13 cellular contexts compared by ENCODE assay signal in the genomic region with DNA sequence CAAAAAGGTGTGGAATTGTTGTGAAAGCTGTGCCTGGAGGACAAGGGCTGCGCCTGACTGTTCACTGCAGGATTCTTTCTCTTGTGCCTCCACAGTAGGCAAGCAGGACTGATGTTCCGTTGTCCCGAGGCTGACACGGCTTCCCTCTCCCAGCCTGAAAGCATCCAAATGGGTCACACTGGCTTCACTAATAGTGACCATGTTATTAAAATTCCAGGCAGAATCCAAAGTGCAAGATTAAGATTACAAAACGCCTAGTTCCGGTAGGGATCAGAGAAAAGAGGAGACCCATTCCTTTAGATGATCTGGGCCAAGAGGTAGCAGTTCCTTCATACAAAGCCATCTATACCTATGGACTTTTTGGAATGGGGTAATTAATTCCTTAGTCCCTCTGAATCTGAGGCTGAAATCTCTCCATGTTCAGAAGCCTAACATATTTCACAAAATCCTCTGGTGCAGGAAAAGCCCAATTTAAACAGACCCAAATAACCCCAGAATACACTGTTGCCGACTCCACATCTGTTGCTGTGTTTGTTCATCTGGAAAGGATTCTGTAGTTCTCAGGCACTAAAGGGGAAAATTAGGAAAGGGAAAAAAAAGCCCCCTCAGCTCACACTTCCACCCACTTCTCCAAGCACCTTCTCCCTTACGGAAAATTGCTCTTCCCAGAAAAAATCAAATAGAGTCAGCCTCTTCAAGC.
DNase-seq lines count a peak whose midpoint lies in the region; ATAC-seq and TF ChIP-seq lines count a peak whose summit lies in the region.
"Had no signal": no experiment of that assay in that cellular context is flagged by ENCODE, and none has a peak within 500 bp of the region (broad histone marks: within the 10 kb centered on the region; RNA-seq: fewer than 3 reads in every experiment).

No MANE protein-coding gene starts in this region.

- no peak for TF ChIP-seq CTCF in right atrium auricular region (IDR thresholded peaks at IDR 0.05)
- TF ChIP-seq CTCF in psoas muscle (IDR thresholded peaks at IDR 0.05): no peak

- peak overlapping the region in 1 of 2 donors; percentile 56 for H3K27ac ChIP-seq in right atrium auricular region
- H3K27ac ChIP-seq in psoas muscle: peak overlapping the region; percentile 30
- peak overlapping the region; percentile 62 for H3K27ac ChIP-seq in urinary bladder (ENCODE audit: low read depth)
- H3K27ac ChIP-seq: A549 had no signal

- no peaks in the 10 kb centered on the region for H3K9me3 ChIP-seq in right atrium auricular region
- H3K9me3 ChIP-seq in psoas muscle: no peaks in the 10 kb centered on the region
- H3K9me3 ChIP-seq: A549 had no signal

- intact Hi-C loops in Right ventricle myocardium superior (cut with DNase I) (no loop called here), left ventricle myocardium superior (cut with micrococcal nuclease) (no loop called here), psoas muscle (cut with DNase I) (no loop called here)

- H3K4me3 ChIP-seq in right atrium auricular region: no peak overlapping the region
- no peak overlapping the region for H3K4me3 ChIP-seq in psoas muscle
- H3K4me3 ChIP-seq in urinary bladder (ENCODE audit: low read depth, low read length): no peak overlapping the region
- H3K4me3 ChIP-seq: A549 had no signal

- peak; percentile 45 for ATAC-seq in Right ventricle myocardium superior (ENCODE audit: poor library complexity)
- peak; percentile 39 for ATAC-seq in left ventricle myocardium superior
- ATAC-seq in psoas muscle: no peak

- H3K4me1 ChIP-seq in right atrium auricular region (peaks cover 0 to 8% of the 10 kb centered on the region in 2 donors), psoas muscle (peaks cover 48% of the 10 kb centered on the region), urinary bladder (ENCODE audit: insufficient read depth) (no peaks in the 10 kb centered on the region)
- H3K4me1 ChIP-seq: A549 had no signal

- 65 to 86% (median 67%) methylated on average over 8 of the region's 8 CpGs for WGBS in psoas muscle, 3 donors
- WGBS in urinary bladder: 67% methylated on average over 8 of the region's 8 CpGs

- DNase-seq in Right ventricle myocardium superior: no peak
- DNase-seq in right atrium auricular region (ENCODE audit: low spot score): no peak
- DNase-seq in left ventricle myocardium superior: no peak
- DNase-seq in psoas muscle: no peak
- DNase-seq in NCI-H2227 (lab: John Stamatoyannopoulos, UW; ENCODE audit: unreplicated experiment): no peak
- no peak for DNase-seq in NOMO-1 (lab: John Stamatoyannopoulos, UW; ENCODE audit: unreplicated experiment in 2 of 2)
- DNase-seq: COR-L47, EL, GOT3, NCI-H1930, NCI-H510A treated with DMSO at 0.1 percent for 48 hours had no signal

- H3K36me3 ChIP-seq in right atrium auricular region (no peaks in the 10 kb centered on the region), psoas muscle (ENCODE audit: insufficient read depth in 1 of 2, low read depth in 1 of 2) (no peaks in the 10 kb centered on the region), urinary bladder (ENCODE audit: insufficient read depth) (no peaks in the 10 kb centered on the region)

- H3K27me3 ChIP-seq in right atrium auricular region (no peaks in the 10 kb centered on the region), psoas muscle (ENCODE audit: insufficient read depth in 3 of 3, low read length in 2 of 3) (no peaks in the 10 kb centered on the region)

Comparison
In these comparisons a context has a peak if more than half of its experiments do, and no peak if none do; other contexts are left out.
1. ATAC-seq: peak in Right ventricle myocardium superior (single experiment) and left ventricle myocardium superior (single experiment); none in psoas muscle (0 of 4).